ENCODE assay signal across 8 cellular contexts in the genomic region with DNA sequence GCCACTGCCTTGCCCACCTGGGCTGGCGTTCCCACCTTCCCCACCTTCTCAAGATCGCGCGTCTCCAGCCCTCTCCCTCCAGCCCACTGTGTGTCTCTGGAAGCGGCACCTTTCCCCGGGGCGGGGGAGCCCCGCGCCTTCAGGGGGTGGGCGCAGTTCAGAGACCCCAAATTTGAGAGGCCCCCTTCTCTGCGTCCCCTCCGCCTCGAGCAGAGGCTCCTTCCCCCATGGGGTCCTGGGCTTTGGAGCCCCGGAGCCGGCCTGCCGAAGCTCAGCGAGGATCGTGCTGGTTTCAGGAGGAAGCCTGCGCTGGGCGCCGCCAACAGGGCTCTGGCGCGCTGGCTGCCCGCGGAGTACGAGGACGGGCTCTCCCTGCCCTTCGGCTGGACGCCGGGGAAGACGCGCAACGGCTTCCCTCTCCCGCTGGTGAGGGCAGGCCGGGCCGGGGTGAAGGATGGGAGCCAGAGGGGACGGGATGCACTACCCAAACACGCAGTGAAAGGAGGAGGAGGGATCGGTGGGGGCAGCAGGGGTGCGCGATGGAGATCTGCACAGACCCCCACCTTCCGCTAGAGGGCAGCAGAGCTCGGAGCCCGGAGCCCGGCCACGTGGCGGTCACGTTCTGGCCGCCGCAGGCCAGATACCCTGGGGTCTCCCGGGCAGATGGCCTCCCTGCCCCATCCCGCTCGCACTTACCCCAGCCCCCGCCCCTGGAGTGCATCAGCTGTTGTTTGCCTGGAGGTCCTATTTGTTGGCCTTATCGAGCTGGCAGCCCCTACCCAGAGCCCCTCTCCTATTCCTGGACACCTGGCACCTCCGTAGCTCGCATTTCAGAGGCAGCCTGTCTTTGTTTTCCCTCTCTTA. TPM values are rescaled to one million over a fixed set of nuclear protein-coding genes. Genes with fewer than 3 reads are reported as not detected.
DNase-seq lines count a peak whose midpoint lies in the region; ATAC-seq and TF ChIP-seq lines count a peak whose summit lies in the region.

No MANE protein-coding gene starts in this region.

- peak; percentile 88 for TF ChIP-seq CTCF in cardiac muscle cell (IDR thresholded peaks at IDR 0.05; ENCODE audit: low read depth, low read length)
- TF ChIP-seq CTCF in tibial artery (IDR thresholded peaks at IDR 0.05): peak; percentile 70 to 95

- peaks cover 94% of the 10 kb centered on the region for H3K27me3 ChIP-seq in cardiac muscle cell
- H3K27me3 ChIP-seq in trophoblast cell (ENCODE audit: insufficient read depth, low read length): peaks cover 32% of the 10 kb centered on the region
- peaks cover 0 to 68% of the 10 kb centered on the region in 2 donors for H3K27me3 ChIP-seq in tibial artery

- no peaks in the 10 kb centered on the region for H3K9me3 ChIP-seq in SK-N-MC (ENCODE audit: low read depth, low read length)
- no peaks in the 10 kb centered on the region for H3K9me3 ChIP-seq in cardiac muscle cell (ENCODE audit: low read depth)
- peaks cover 2% of the 10 kb centered on the region for H3K9me3 ChIP-seq in trophoblast cell (ENCODE audit: insufficient read depth, low read depth, low read length)
- H3K9me3 ChIP-seq in tibial artery: no peaks in the 10 kb centered on the region

- H2BK5ac ChIP-seq in trophoblast cell (ENCODE audit: low read depth, low read length, poor library complexity): no peak overlapping the region

- H3K79me1 ChIP-seq in trophoblast cell (ENCODE audit: low read length): no peaks in the 10 kb centered on the region

- no peak for TF ChIP-seq POLR2A in GM18505 (IDR thresholded peaks at IDR 0.05; ENCODE audit: borderline replicate concordance, extremely low read depth, insufficient read depth, insufficient read length)

- H4K12ac ChIP-seq in trophoblast cell (ENCODE audit: low read depth, low read length): peak overlapping the region; percentile 43

- H3K23ac ChIP-seq in trophoblast cell (ENCODE audit: low read length): no peak overlapping the region

- H3K18ac ChIP-seq in trophoblast cell (ENCODE audit: low read length): no peak overlapping the region

- H3K79me2 ChIP-seq in trophoblast cell (ENCODE audit: control insufficient read depth, insufficient read depth, low read length, poor library complexity): no peaks in the 10 kb centered on the region

- H3K36me3 ChIP-seq in SK-N-MC (ENCODE audit: insufficient read depth, low read length): no peaks in the 10 kb centered on the region
- no peaks in the 10 kb centered on the region for H3K36me3 ChIP-seq in cardiac muscle cell
- H3K36me3 ChIP-seq in trophoblast cell (ENCODE audit: control insufficient read depth in 1 of 2, insufficient read depth in 2 of 2, low read length in 2 of 2): no peaks in the 10 kb centered on the region
- H3K36me3 ChIP-seq in tibial artery: no peaks in the 10 kb centered on the region

- H3K9ac ChIP-seq in SK-N-MC (ENCODE audit: insufficient read length): peak overlapping the region; percentile 61
- H3K9ac ChIP-seq in trophoblast cell (ENCODE audit: low read length): no peak overlapping the region

- H3K36me3 Mint-ChIP-seq in activated naive CD4-positive, alpha-beta T cell treated with anti-CD3 and anti-CD28 coated beads, Interleukin-2, amount 50 U/mL, for 72 hours: no peaks in the 10 kb centered on the region

- no peak overlapping the region for H2BK120ac ChIP-seq in trophoblast cell (ENCODE audit: insufficient read depth, low read length, poor library complexity)

- H3K4me1 ChIP-seq in cardiac muscle cell (ENCODE audit: low read depth) (no peaks in the 10 kb centered on the region), trophoblast cell (ENCODE audit: control insufficient read depth in 1 of 2, insufficient read depth in 2 of 2, low read length in 2 of 2) (peaks cover 4 to 6% of the 10 kb centered on the region in 2 experiments), tibial artery (peaks cover 0 to 14% (median 9%) of the 10 kb centered on the region in 4 donors)

- no peak overlapping the region for H2BK12ac ChIP-seq in trophoblast cell (ENCODE audit: low read length)

- peak; percentile 68 for DNase-seq in 8988T
- peak; percentile 62 to 78 for DNase-seq in Kasumi-1 (lab: John Stamatoyannopoulos, UW)
- no peak for DNase-seq in SK-N-MC (ENCODE audit: low read depth, low spot score)
- peak; percentile 78 to 85 for DNase-seq in activated naive CD4-positive, alpha-beta T cell treated with anti-CD3 and anti-CD28 coated beads, Interleukin-2, amount 50 U/mL, for 72 hours (ENCODE audit: low spot score in 2 of 2)
- peak; percentile 67 to 70 for DNase-seq in cardiac muscle cell (ENCODE audit: low read depth in 1 of 2, low spot score in 1 of 2)
- peak; percentile 14 to 55 for DNase-seq in trophoblast cell
- no peak for DNase-seq in tibial artery

- H3K4ac ChIP-seq in trophoblast cell (ENCODE audit: low read depth, low read length): no peak overlapping the region

- no peak overlapping the region for H2AFZ ChIP-seq in trophoblast cell (ENCODE audit: insufficient read depth, low read length, poor library complexity)

- no peak overlapping the region for H3K14ac ChIP-seq in trophoblast cell (ENCODE audit: low read length)

- H3K27ac ChIP-seq in SK-N-MC (no peak overlapping the region), cardiac muscle cell (no peak overlapping the region), trophoblast cell (ENCODE audit: low read depth, low read length) (no peak overlapping the region), tibial artery (no peak overlapping the region)

- intact Hi-C loops in tibial artery (cut with DNase I; ENCODE audit: low total_unique reads): no loop called here

- H3K27ac Mint-ChIP-seq in activated naive CD4-positive, alpha-beta T cell treated with anti-CD3 and anti-CD28 coated beads, Interleukin-2, amount 50 U/mL, for 72 hours: no peak overlapping the region

- no peaks in the 10 kb centered on the region for H3K9me3 Mint-ChIP-seq in activated naive CD4-positive, alpha-beta T cell treated with anti-CD3 and anti-CD28 coated beads, Interleukin-2, amount 50 U/mL, for 72 hours

- no peak overlapping the region for H2AK5ac ChIP-seq in trophoblast cell (ENCODE audit: low read length)

- H4K91ac ChIP-seq in trophoblast cell (ENCODE audit: low read depth, low read length): no peak overlapping the region

- peak; percentile 58 for ATAC-seq in GM18505 (IDR thresholded peaks at IDR 0.05; ENCODE audit: unreplicated experiment)
- peak; percentile 89 to 91 for ATAC-seq in activated naive CD4-positive, alpha-beta T cell treated with anti-CD3 and anti-CD28 coated beads, Interleukin-2, amount 50 U/mL, for 72 hours

- peak overlapping the region; percentile 51 for H4K8ac ChIP-seq in trophoblast cell (ENCODE audit: low read depth, low read length)

- H3K4me3 ChIP-seq in SK-N-MC: peak overlapping the region; percentile 78
- H3K4me3 ChIP-seq in cardiac muscle cell: peak overlapping the region; percentile 24
- H3K4me3 ChIP-seq in trophoblast cell (ENCODE audit: low read depth, low read length): peak overlapping the region; percentile 53
- H3K4me3 ChIP-seq in tibial artery: peak overlapping the region; percentile 28 to 45

- H3K4me2 ChIP-seq in trophoblast cell (ENCODE audit: low read length): peak overlapping the region; percentile 74

- no CpG with 5 or more reads among the region's 57 CpGs for WGBS in trophoblast cell (ENCODE audit: extremely low coverage, insufficient coverage, insufficient read length)

RNA-seq across cellular contexts. Expression of a gene that starts 11.1 kb away (rescaled TPM):
- under 1 TPM; 0.16 to 0.19 TPM for total RNA-seq in activated naive CD4-positive, alpha-beta T cell treated with anti-CD3 and anti-CD28 coated beads, Interleukin-2, amount 50 U/mL, for 72 hours
- total RNA-seq in cardiac muscle cell: not detected in 2 replicates
- polyA plus RNA-seq in cardiac muscle cell: not detected in 2 replicates
- polyA plus RNA-seq in trophoblast cell (2013): not detected in 2 replicates

RNA-seq across cellular contexts. Expression of a gene that starts 30.4 kb away (rescaled TPM):
- total RNA-seq in activated naive CD4-positive, alpha-beta T cell treated with anti-CD3 and anti-CD28 coated beads, Interleukin-2, amount 50 U/mL, for 72 hours: 10 to 100 TPM; 22.4 to 28.4 TPM
- total RNA-seq in cardiac muscle cell: 18.0 and 29.7 TPM in 2 replicates
- 28.6 and 42.7 TPM in 2 replicates for polyA plus RNA-seq in cardiac muscle cell
- polyA plus RNA-seq in trophoblast cell (2013): 6.8 and 7.1 TPM in 2 replicates

RNA-seq across cellular contexts. Expression of a gene that starts 31.2 kb away (rescaled TPM):
- total RNA-seq in activated naive CD4-positive, alpha-beta T cell treated with anti-CD3 and anti-CD28 coated beads, Interleukin-2, amount 50 U/mL, for 72 hours: not detected
- not detected in 2 replicates for total RNA-seq in cardiac muscle cell
- not detected in 2 replicates for polyA plus RNA-seq in cardiac muscle cell
- not detected in 2 replicates for polyA plus RNA-seq in trophoblast cell (2013)

RNA-seq across cellular contexts. Expression of a gene that starts 57.0 kb away (rescaled TPM):
- not detected for total RNA-seq in activated naive CD4-positive, alpha-beta T cell treated with anti-CD3 and anti-CD28 coated beads, Interleukin-2, amount 50 U/mL, for 72 hours
- not detected in 2 replicates for total RNA-seq in cardiac muscle cell
- not detected in 2 replicates for polyA plus RNA-seq in cardiac muscle cell
- polyA plus RNA-seq in trophoblast cell (2013): not detected in 2 replicates

Comparison
In these comparisons a context has a peak if more than half of its experiments do, and no peak if none do; other contexts are left out.
1. DNase-seq: peak in 8988T (single experiment), Kasumi-1 (2 of 2), activated naive CD4-positive, alpha-beta T cell treated with anti-CD3 and anti-CD28 coated beads, Interleukin-2, amount 50 U/mL, for 72 hours (2 of 2), cardiac muscle cell (2 of 2) and trophoblast cell (2 of 2); none in SK-N-MC (single experiment) and tibial artery (0 of 2).
2. H3K4me3 ChIP-seq: peak in every context shown above with its lines; median percentile 78 in SK-N-MC; 53 in trophoblast cell; 36 in tibial artery; 24 in cardiac muscle cell.